Comparison of ENCODE assay signal across 1 cellular context in genomic region chr11:57639321-57640067, GRCh38.
TF ChIP-seq lines count a peak whose summit lies in the region.

No MANE protein-coding gene starts in this region.

TF ChIP-seq in WTC11, 78 proteins besides CTCF, POLR2A, EP300 and RAD21 (continued from another document):
- TF ChIP-seq MYBL2 (CRISPR knock-in tag; IDR thresholded peaks at IDR 0.05) (no peak; the same call in 1 of the 2 replicates), TEAD4 (CRISPR knock-in tag; IDR thresholded peaks at IDR 0.05) (no peak; the same call in 1 of the 2 replicates), ESRRA (CRISPR knock-in tag; IDR thresholded peaks at IDR 0.05; ENCODE audit: borderline replicate concordance) (no peak), EMX1 (CRISPR knock-in tag; IDR thresholded peaks at IDR 0.05) (peak; percentile 28; the same call in 1 of the 2 replicates), TEAD1 (CRISPR knock-in tag; IDR thresholded peaks at IDR 0.05) (peak; percentile 86), JAZF1 (CRISPR knock-in tag; IDR thresholded peaks at IDR 0.05) (no peak), ATF1 (CRISPR knock-in tag; IDR thresholded peaks at IDR 0.05) (no peak), SMAD4 (CRISPR knock-in tag; IDR thresholded peaks at IDR 0.05) (no peak), IRF2 (CRISPR knock-in tag; IDR thresholded peaks at IDR 0.05; ENCODE audit: borderline replicate concordance, low read depth) (no peak), USF2 (CRISPR knock-in tag; IDR thresholded peaks at IDR 0.05) (peak; percentile 44), ZBTB43 (CRISPR knock-in tag; IDR thresholded peaks at IDR 0.05) (peak; percentile 98), ZNF423 (CRISPR knock-in tag; IDR thresholded peaks at IDR 0.05) (peak; percentile 85), GTF2I (CRISPR knock-in tag; conservative IDR thresholded peaks at IDR 0.05) (no peak)
- TF ChIP-seq, protein P1, sequence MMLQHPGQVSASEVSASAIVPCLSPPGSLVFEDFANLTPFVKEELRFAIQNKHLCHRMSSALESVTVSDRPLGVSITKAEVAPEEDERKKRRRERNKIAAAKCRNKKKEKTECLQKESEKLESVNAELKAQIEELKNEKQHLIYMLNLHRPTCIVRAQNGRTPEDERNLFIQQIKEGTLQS (CRISPR knock-in tag; conservative IDR thresholded peaks at IDR 0.05), result no peak
